Comparison of ENCODE assay signal across 18 cellular contexts in genomic region chr16:56679813-56680212, GRCh38. TPM values are rescaled to one million over a fixed set of nuclear protein-coding genes. Genes with fewer than 3 reads are reported as not detected.
DNase-seq lines count a peak whose midpoint lies in the region; ATAC-seq and TF ChIP-seq lines count a peak whose summit lies in the region.
"Had no signal": no experiment of that assay in that cellular context is flagged by ENCODE, and none has a peak within 500 bp of the region (broad histone marks: within the 10 kb centered on the region; RNA-seq: fewer than 3 reads in every experiment).

No MANE protein-coding gene starts in this region.

- CTCF ChIA-PET in HCT116 (lab: Charles Lee) = interaction anchor here (1.4 kb wide), 1 partner anchor 76 kb away, joined by 3 read pairs; no protein-coding TSS in a partner anchor

- POLR2A ChIA-PET in HCT116 (lab: Charles Lee) = interaction anchor here (0.8 to 1.8 kb wide), 5 partner anchors 25 to 73 kb away, joined by 3 to 6 read pairs (median 4); partner anchors contain the start of genes MT1E and MT2A

- no peaks in the 10 kb centered on the region for H4K20me1 ChIP-seq in HCT116 (ENCODE audit: insufficient read depth)

- no peak for TF ChIP-seq CTCF in HCT116 (IDR thresholded peaks at IDR 0.05 in 2 of 3, conservative IDR thresholded peaks at IDR 0.05 in 1 of 3; ENCODE audit: borderline replicate concordance in 1 of 3, insufficient read depth in 1 of 3, low read depth in 2 of 3, low read length in 2 of 3)
- no peak for TF ChIP-seq CTCF in right lobe of liver (IDR thresholded peaks at IDR 0.05)

- WGBS in right lobe of liver (ENCODE audit: insufficient coverage, low coverage, low lambda C conversion rate, missing lambda C conversion rate) = 86% methylated on average over 2 of the region's 6 CpGs

- H3K36me3 ChIP-seq in HCT116 (ENCODE audit: control insufficient read depth in 1 of 2, insufficient read depth in 2 of 2, low read length in 2 of 2) (no peaks in the 10 kb centered on the region), right lobe of liver (peaks cover 0 to 5% (median 0%) of the 10 kb centered on the region in 4 donors)
- H3K36me3 ChIP-seq: suprapubic skin had no signal

- TF ChIP-seq RAD21 in HCT116 (IDR thresholded peaks at IDR 0.05; ENCODE audit: low read depth) = no peak

- H3K4me2 ChIP-seq in HCT116 (ENCODE audit: low read length) = peak overlapping the region; percentile 51

- RAD21 ChIA-PET in HCT116 (lab: Charles Lee; ENCODE audit: low non-redundant PET in 1 of 2, low total read pairs in 2 of 2, uncharacterized antibody in 2 of 2, unreplicated experiment in 2 of 2) = interaction anchor here in 1 of 2 experiments (0.7 to 0.8 kb wide), 2 partner anchors 53 to 54 kb away, joined by 3 read pairs; partner anchors contain the start of gene MT1E

- H2AFZ ChIP-seq in HCT116 (ENCODE audit: low read depth, low read length, poor library complexity, severe bottlenecking) = peak overlapping the region; percentile 57

- no peak overlapping the region for H3K9ac ChIP-seq in HCT116 (ENCODE audit: low read length)

- H3K4me1 ChIP-seq in HCT116 (ENCODE audit: control insufficient read depth in 1 of 2, insufficient read depth in 2 of 2, low read length in 2 of 2) (peaks cover 13 to 32% of the 10 kb centered on the region in 2 experiments; a peak in 3 of 4 replicates), right lobe of liver (peaks cover 0 to 21% (median 5%) of the 10 kb centered on the region in 4 donors)

- DNase-seq in DMS53 (lab: John Stamatoyannopoulos, UW) = peak; percentile 29
- no peak for DNase-seq in DMS53 treated with DMSO at 0.1 percent for 48 hours (lab: John Stamatoyannopoulos, UW; ENCODE audit: unreplicated experiment)
- peak; percentile 65 for DNase-seq in HCT116 (ENCODE audit: low read depth, low spot score)
- DNase-seq in SW480 (ENCODE audit: low spot score) = peak; percentile 92
- peak in 1 of 3 donors; percentile 57 for DNase-seq in right lobe of liver
- no peak for DNase-seq in effector CD4-positive, alpha-beta T cell
- no peak for DNase-seq in stimulated activated CD8-positive, alpha-beta memory T cell treated with anti-CD3 and anti-CD28 coated beads, Interleukin-4, amount 100 ng/mL, for 48 hours
- no peak for DNase-seq in cerebellum (ENCODE audit: low spot score)
- DNase-seq: C1 segment of cervical spinal cord; KBM-7; naive thymus-derived CD8-positive, alpha-beta T cell; NCI-H1694; T-helper 1 cell had no signal

- ATAC-seq in HCT116 = peak; percentile 33; the same call in 1 of the 2 replicates
- peak in 1 of 4 donors; percentile 36 for ATAC-seq in right lobe of liver
- ATAC-seq: naive thymus-derived CD8-positive, alpha-beta T cell had no signal

- H3K9me2 ChIP-seq in HCT116 (ENCODE audit: insufficient read depth) = no peaks in the 10 kb centered on the region

- no peaks in the 10 kb centered on the region for H3K79me2 ChIP-seq in HCT116 (ENCODE audit: insufficient read depth, low read length)

- TF ChIP-seq POLR2A in HCT116 (IDR thresholded peaks at IDR 0.05; ENCODE audit: borderline replicate concordance, extremely low read depth, insufficient read depth, insufficient read length) = no peak
- TF ChIP-seq POLR2A in right lobe of liver (IDR thresholded peaks at IDR 0.05) = peak; percentile 12

- H3K4me3 ChIP-seq in HCT116 (replicated peaks in 1 of 2; ENCODE audit: low read depth in 1 of 2, low read length in 2 of 2) = no peak overlapping the region
- no peak overlapping the region for H3K4me3 ChIP-seq in right lobe of liver
- H3K4me3 ChIP-seq: suprapubic skin had no signal

- intact Hi-C loops in HCT116 (cut with micrococcal nuclease) = loop anchor here (5.0 kb wide), 2 partner anchors 53 to 1178 kb away; partner anchors contain the start of gene MT1E
- intact Hi-C loops in right lobe of liver (cut with DNase I) = no loop called here

- no TSS peak for BruUV-seq in HCT116 (replicated peaks; lab: Mats Ljungman, UMichigan)

- H3K9me3 ChIP-seq in HCT116 (ENCODE audit: control insufficient read depth in 1 of 2, insufficient read depth in 1 of 2, low read depth in 1 of 2, low read length in 2 of 2) (no peaks in the 10 kb centered on the region), right lobe of liver (no peaks in the 10 kb centered on the region)
- H3K9me3 ChIP-seq: suprapubic skin had no signal

- H3K27ac ChIP-seq in HCT116 (ENCODE audit: low read depth, low read length) (no peak overlapping the region), right lobe of liver (no peak overlapping the region)
- H3K27ac ChIP-seq: 22Rv1, suprapubic skin had no signal

- no peaks in the 10 kb centered on the region for H3K27me3 ChIP-seq in HCT116 (ENCODE audit: insufficient read depth, low read length)
- no peaks in the 10 kb centered on the region for H3K27me3 ChIP-seq in right lobe of liver

TF ChIP-seq in HCT116, 20 proteins besides CTCF, POLR2A, EP300 and RAD21 (continues in another document):
- TF ChIP-seq MAX (IDR thresholded peaks at IDR 0.05) = peak; percentile 80
- 0 out of 2 replicates have a peak, but pooled peaks have one; percentile 52 for TF ChIP-seq CBX3 (IDR thresholded peaks at IDR 0.05; ENCODE audit: low read depth)
- no peak for TF ChIP-seq ELF1 (IDR thresholded peaks at IDR 0.05; ENCODE audit: borderline replicate concordance, low read depth)
- TF ChIP-seq ZFX (IDR thresholded peaks at IDR 0.05) = no peak
- TF ChIP-seq CEBPB (IDR thresholded peaks at IDR 0.05; ENCODE audit: low read depth) = peak; percentile 83
- no peak for TF ChIP-seq REST (IDR thresholded peaks at IDR 0.05; ENCODE audit: low read depth)
- no peak for TF ChIP-seq SRF (IDR thresholded peaks at IDR 0.05; ENCODE audit: low read depth)
- no peak for TF ChIP-seq EZH2 (IDR thresholded peaks at IDR 0.05)
- TF ChIP-seq ZBTB33 (IDR thresholded peaks at IDR 0.05; ENCODE audit: extremely low read depth, insufficient replicate concordance, low read length) = no peak
- 0 out of 2 replicates have a peak, but pooled peaks have one; percentile 34 for TF ChIP-seq SIN3A (IDR thresholded peaks at IDR 0.05; ENCODE audit: low read depth)
- TF ChIP-seq POLR2AphosphoS5 (IDR thresholded peaks at IDR 0.05; ENCODE audit: low read depth, low read length) = peak; percentile 60

RNA-seq across cellular contexts. Expression of gene MT1X, which starts 2.5 kb away (rescaled TPM):
- total RNA-seq in HCT116 (2021; ENCODE audit: unreplicated experiment) (50.2 TPM), right lobe of liver (1,000 to 10,000 TPM in 4 of 6 experiments, 100 to 1,000 TPM in 2; 808 to 2,440 (median 1,620) TPM), cerebellum (6.0 TPM)
- 292 and 321 TPM in 2 replicates for polyA plus RNA-seq in HCT116 (2012)

RNA-seq across cellular contexts. Expression of gene MT1H, which starts 10.2 kb away (rescaled TPM):
- total RNA-seq in HCT116 (2021; ENCODE audit: unreplicated experiment) (not detected), right lobe of liver (1,000 to 10,000 TPM in 2 of 6 experiments, 100 to 1,000 TPM in 2, under 1 TPM in 1, not detected in 1; 0.74 to 1,258 (median 358) TPM), cerebellum (not detected)
- not detected in 2 replicates for polyA plus RNA-seq in HCT116 (2012)
- total RNA-seq: frontal cortex; lung microvascular endothelial cell; naive thymus-derived CD8-positive, alpha-beta T cell; NCI-H460 had no signal
- polyA plus RNA-seq: naive thymus-derived CD8-positive, alpha-beta T cell had no signal

RNA-seq across cellular contexts. Expression of gene MT1G, which starts 11.9 kb away (rescaled TPM):
- total RNA-seq in HCT116 (2021; ENCODE audit: unreplicated experiment) = 1.2 TPM
- polyA plus RNA-seq in HCT116 (2012) = not detected in 2 replicates
- total RNA-seq in right lobe of liver = 1,000 to 10,000 TPM in 4 of 6 experiments, 100 to 1,000 TPM in 2; 490 to 8,056 (median 1,365) TPM
- total RNA-seq in cerebellum = not detected
- total RNA-seq: frontal cortex; lung microvascular endothelial cell; naive thymus-derived CD8-positive, alpha-beta T cell; NCI-H460 had no signal

RNA-seq across cellular contexts. Expression of gene MT1F, which starts 22.1 kb away (rescaled TPM):
- total RNA-seq in HCT116 (2021; ENCODE audit: unreplicated experiment) (7.3 TPM), right lobe of liver (100 to 1,000 TPM in 4 of 6 experiments, 10 to 100 TPM in 2; 10.1 to 934 (median 197) TPM), cerebellum (3.4 TPM)
- polyA plus RNA-seq in HCT116 (2012) = 24.2 and 24.5 TPM in 2 replicates

RNA-seq across cellular contexts. Expression of gene MT1B, which starts 28.1 kb away (rescaled TPM):
- total RNA-seq in HCT116 (2021; ENCODE audit: unreplicated experiment) = not detected
- polyA plus RNA-seq in HCT116 (2012) = 0.26 TPM in 1 of 2 replicates, not detected in the other
- 1 to 10 TPM in 3 of 6 experiments, not detected in 3; 1.6 to 7.7 (median 2.2) TPM for total RNA-seq in right lobe of liver
- not detected for total RNA-seq in cerebellum
- total RNA-seq: frontal cortex; lung microvascular endothelial cell; naive thymus-derived CD8-positive, alpha-beta T cell; NCI-H460; suprapubic skin had no signal
- polyA plus RNA-seq: naive thymus-derived CD8-positive, alpha-beta T cell had no signal

Comparison
In these comparisons a context has a peak if more than half of its experiments do, and no peak if none do; other contexts are left out.
1. DNase-seq: peak in DMS53 (single experiment), HCT116 (single experiment) and SW480 (single experiment); none in DMS53 treated with DMSO at 0.1 percent for 48 hours (single experiment), effector CD4-positive, alpha-beta T cell (single experiment), stimulated activated CD8-positive, alpha-beta memory T cell treated with anti-CD3 and anti-CD28 coated beads, Interleukin-4, amount 100 ng/mL, for 48 hours (single experiment) and cerebellum (single experiment).
2. RNA of gene MT1X, which starts 2.5 kb away (total RNA-seq): 808 to 2,440 TPM in right lobe of liver; 50.2 TPM in HCT116 (single experiment) and 6.0 TPM in cerebellum (single experiment); every median in the first group is over 10 times any median in the second.
3. RNA of gene MT1G, which starts 11.9 kb away (total RNA-seq): 490 to 8,056 TPM in right lobe of liver; 1.2 TPM in HCT116 (single experiment) and not detected in cerebellum (single experiment); every median in the first group is over 100 times any median in the second.